ENCODE assay signal across 9 cellular contexts in the genomic region with DNA sequence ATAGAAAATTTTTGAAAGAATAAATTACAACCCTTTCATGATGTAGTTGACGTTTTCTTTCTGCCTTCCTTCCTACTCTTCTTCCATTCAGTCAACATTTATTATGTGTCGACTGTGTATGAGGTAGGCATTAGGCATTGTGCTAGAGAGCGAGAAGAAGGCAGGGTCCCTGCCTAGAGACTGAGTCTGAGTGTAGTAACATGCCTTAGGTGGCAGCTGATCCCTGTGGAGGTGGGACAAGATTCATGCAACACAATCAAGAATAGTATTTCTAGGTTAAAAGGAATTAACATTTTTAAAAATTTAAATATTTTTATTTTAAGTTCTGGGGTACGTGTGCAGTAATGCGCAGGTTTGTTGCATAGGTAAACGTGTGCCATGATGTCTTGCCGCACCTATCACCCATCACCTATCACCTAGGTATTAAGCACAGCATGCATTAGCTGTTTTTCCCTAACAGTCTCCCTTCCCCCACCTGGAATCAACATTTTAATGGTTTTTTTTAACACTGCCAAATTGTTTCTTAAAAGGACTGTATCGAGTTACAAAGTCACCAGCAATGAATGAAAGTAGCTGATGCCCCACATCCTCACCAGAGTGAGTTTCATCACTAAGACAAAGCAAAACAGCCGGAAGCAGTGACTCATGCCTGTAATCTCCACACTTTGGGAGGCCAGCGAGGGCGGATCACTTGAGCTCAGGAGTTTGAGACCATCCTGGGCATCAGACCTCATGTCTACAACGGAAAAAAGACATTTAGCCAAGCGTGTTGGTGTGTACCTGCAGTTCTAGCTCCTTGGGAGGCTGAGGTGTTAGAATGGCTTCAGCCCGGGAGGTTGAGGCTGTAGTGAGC.
A peak's percentile ranks its signal among the peaks of the same experiment; 100 is the strongest.
DNase-seq lines count a peak whose midpoint lies in the region; ATAC-seq, FAIRE-seq and TF ChIP-seq lines count a peak whose summit lies in the region.
"Had no signal": no experiment of that assay in that cellular context is flagged by ENCODE, and none has a peak within 500 bp of the region (broad histone marks: within the 10 kb centered on the region; RNA-seq: fewer than 3 reads in every experiment).

No MANE protein-coding gene starts in this region.

- peaks cover 7% of the 10 kb centered on the region for H3K4me1 ChIP-seq in ACC112 (ENCODE audit: control insufficient read depth, insufficient read depth, low read length, unreplicated experiment)
- H3K4me1 ChIP-seq in HCT116 (ENCODE audit: control insufficient read depth in 1 of 2, insufficient read depth in 2 of 2, low read length in 2 of 2), result peaks cover 12 to 25% of the 10 kb centered on the region in 2 experiments
- peaks cover 3% of the 10 kb centered on the region for H3K4me1 ChIP-seq in CD8-positive, alpha-beta T cell (ENCODE audit: insufficient read depth, low read length)

- intact Hi-C loops in HCT116 (cut with micrococcal nuclease), result no loop called here
- intact Hi-C loops in CD8-positive, alpha-beta T cell (cut with DNase I, micrococcal nuclease), result no loop called here

- H4K20me1 ChIP-seq in HCT116 (ENCODE audit: insufficient read depth), result no peaks in the 10 kb centered on the region

- TF ChIP-seq POLR2A in HCT116 (IDR thresholded peaks at IDR 0.05; ENCODE audit: borderline replicate concordance, extremely low read depth, insufficient read depth, insufficient read length), result no peak

- H3K4me3 Mint-ChIP-seq in nephron progenitor cell, result peak overlapping the region; percentile 41
- no peak overlapping the region for H3K4me3 Mint-ChIP-seq in CD8-positive, alpha-beta T cell

- CTCF ChIA-PET in HCT116 (lab: Charles Lee), result no interaction called here
- CTCF ChIA-PET in CD8-positive, alpha-beta T cell (lab: Charles Lee), result no interaction called here

- H2AFZ ChIP-seq in ACC112 (ENCODE audit: low read length, unreplicated experiment), result no peak overlapping the region
- H2AFZ ChIP-seq in HCT116 (ENCODE audit: low read depth, low read length, poor library complexity, severe bottlenecking), result no peak overlapping the region

- H3K79me2 ChIP-seq in ACC112 (ENCODE audit: control insufficient read depth, insufficient read depth, low read length, unreplicated experiment), result peaks cover 42% of the 10 kb centered on the region
- H3K79me2 ChIP-seq in HCT116 (ENCODE audit: insufficient read depth, low read length), result peaks cover 64% of the 10 kb centered on the region

- H3K36me3 ChIP-seq in ACC112 (ENCODE audit: insufficient read depth, low read length) (peaks cover 6% of the 10 kb centered on the region; the same call in 1 of the 2 replicates), HCT116 (ENCODE audit: control insufficient read depth in 1 of 2, insufficient read depth in 2 of 2, low read length in 2 of 2) (no peaks in the 10 kb centered on the region)
- no peaks in the 10 kb centered on the region for H3K36me3 ChIP-seq in CD8-positive, alpha-beta T cell (ENCODE audit: insufficient read depth, low read length)
- H3K36me3 ChIP-seq: ascending aorta had no signal

- TF ChIP-seq CTCF in HCT116 (IDR thresholded peaks at IDR 0.05 in 2 of 3, conservative IDR thresholded peaks at IDR 0.05 in 1 of 3; ENCODE audit: borderline replicate concordance in 1 of 3, insufficient read depth in 1 of 3, low read depth in 2 of 3, low read length in 2 of 3), result no peak
- TF ChIP-seq CTCF in nephron progenitor cell (IDR thresholded peaks at IDR 0.05), result no peak
- no peak for TF ChIP-seq CTCF in CD8-positive, alpha-beta T cell (IDR thresholded peaks at IDR 0.05)

- H3K27me3 ChIP-seq in ACC112 (ENCODE audit: insufficient read depth, low read length) (no peaks in the 10 kb centered on the region), HCT116 (ENCODE audit: insufficient read depth, low read length) (no peaks in the 10 kb centered on the region)
- no peaks in the 10 kb centered on the region for H3K27me3 ChIP-seq in CD8-positive, alpha-beta T cell (ENCODE audit: insufficient read depth, low read length)
- H3K27me3 ChIP-seq: ascending aorta had no signal

- no peaks in the 10 kb centered on the region for H3K9me3 ChIP-seq in HCT116 (ENCODE audit: control insufficient read depth in 1 of 2, insufficient read depth in 1 of 2, low read depth in 1 of 2, low read length in 2 of 2)
- no peaks in the 10 kb centered on the region for H3K9me3 ChIP-seq in CD8-positive, alpha-beta T cell (ENCODE audit: low read length)
- H3K9me3 ChIP-seq: ascending aorta had no signal

- POLR2A ChIA-PET in HCT116 (lab: Charles Lee), result no interaction called here
- POLR2A ChIA-PET in CD8-positive, alpha-beta T cell (lab: Charles Lee), result no interaction called here

- peak; percentile 66 for FAIRE-seq in RCC 7860 (lab: Jason Lieb, UNC)

- H3K4me3 ChIP-seq in ACC112 (ENCODE audit: low read depth, low read length), result no peak overlapping the region
- H3K4me3 ChIP-seq in HCT116 (replicated peaks in 1 of 2; ENCODE audit: low read depth in 1 of 2, low read length in 2 of 2), result no peak overlapping the region
- H3K4me3 ChIP-seq in CD8-positive, alpha-beta T cell (ENCODE audit: low read depth, low read length), result no peak overlapping the region
- H3K4me3 ChIP-seq: ascending aorta had no signal

- peaks cover 8% of the 10 kb centered on the region for H3K9me3 Mint-ChIP-seq in nephron progenitor cell
- peaks cover 8% of the 10 kb centered on the region for H3K9me3 Mint-ChIP-seq in CD8-positive, alpha-beta T cell

- H3K4me2 ChIP-seq in HCT116 (ENCODE audit: low read length), result peak overlapping the region; percentile 56

- peak overlapping the region; percentile 59 for H3K27ac ChIP-seq in ACC112 (ENCODE audit: low read depth, low read length)
- H3K27ac ChIP-seq in HCT116 (ENCODE audit: low read depth, low read length), result peak overlapping the region; percentile 40
- H3K27ac ChIP-seq in CD8-positive, alpha-beta T cell (ENCODE audit: low read depth, low read length), result no peak overlapping the region
- H3K27ac ChIP-seq: ascending aorta had no signal

- no TSS peak for BruUV-seq in HCT116 (replicated peaks; lab: Mats Ljungman, UMichigan)

- ATAC-seq in HCT116, result peak; percentile 96
- ATAC-seq in CD8-positive, alpha-beta T cell, result no peak
- no peak for ATAC-seq in HG03565 (IDR thresholded peaks at IDR 0.05; ENCODE audit: unreplicated experiment)
- no peak for ATAC-seq in GM21737 (IDR thresholded peaks at IDR 0.05; ENCODE audit: unreplicated experiment)

- DNase-seq in HCT116 (ENCODE audit: low read depth, low spot score) (peak; percentile 70), RCC 7860 (ENCODE audit: low spot score) (peak; percentile 47), dermis microvascular lymphatic vessel endothelial cell (ENCODE audit: low read depth in 2 of 2) (peak; percentile 48 to 94), nephron progenitor cell (peak; percentile 23)
- DNase-seq in CD8-positive, alpha-beta T cell, result no peak

- no peak for TF ChIP-seq RAD21 in HCT116 (IDR thresholded peaks at IDR 0.05; ENCODE audit: low read depth)

- no peaks in the 10 kb centered on the region for H3K27me3 Mint-ChIP-seq in nephron progenitor cell (ENCODE audit: low read depth, poor library complexity)
- H3K27me3 Mint-ChIP-seq in CD8-positive, alpha-beta T cell (ENCODE audit: low read depth), result peaks cover 15% of the 10 kb centered on the region

- H3K9ac ChIP-seq in HCT116 (ENCODE audit: low read length), result no peak overlapping the region

- H3K36me3 Mint-ChIP-seq in nephron progenitor cell (ENCODE audit: low read depth), result peaks cover 33% of the 10 kb centered on the region
- H3K36me3 Mint-ChIP-seq in CD8-positive, alpha-beta T cell, result no peaks in the 10 kb centered on the region

- no peaks in the 10 kb centered on the region for H3K9me2 ChIP-seq in HCT116 (ENCODE audit: insufficient read depth)

- peak overlapping the region; percentile 68 for H3K27ac Mint-ChIP-seq in nephron progenitor cell
- H3K27ac Mint-ChIP-seq in CD8-positive, alpha-beta T cell, result no peak overlapping the region

- RAD21 ChIA-PET in HCT116 (lab: Charles Lee; ENCODE audit: low non-redundant PET in 1 of 2, low total read pairs in 2 of 2, uncharacterized antibody in 2 of 2, unreplicated experiment in 2 of 2), result no interaction called here

- H3K4me1 Mint-ChIP-seq in nephron progenitor cell, result peaks cover 49% of the 10 kb centered on the region
- no peaks in the 10 kb centered on the region for H3K4me1 Mint-ChIP-seq in CD8-positive, alpha-beta T cell (ENCODE audit: low read depth)

TF ChIP-seq in HCT116, 20 proteins besides CTCF, POLR2A, EP300 and RAD21 (continues in another document):
- peak; percentile 47 for TF ChIP-seq EGR1 (IDR thresholded peaks at IDR 0.05; ENCODE audit: low read depth)
- no peak for TF ChIP-seq ZNF274 (IDR thresholded peaks at IDR 0.05; ENCODE audit: low read depth, low read length)
- TF ChIP-seq SRF (IDR thresholded peaks at IDR 0.05; ENCODE audit: low read depth), result 0 out of 2 replicates have a peak, but pooled peaks have one; percentile 50
- TF ChIP-seq FOSL1 (IDR thresholded peaks at IDR 0.05; ENCODE audit: low read depth), result peak; percentile 85
- TF ChIP-seq CBX3 (IDR thresholded peaks at IDR 0.05; ENCODE audit: low read depth), result peak; percentile 62; the same call in 1 of the 2 replicates
- TF ChIP-seq YY1 (IDR thresholded peaks at IDR 0.05; ENCODE audit: extremely low read depth, insufficient replicate concordance, low read depth, low read length), result no peak
- no peak for TF ChIP-seq ZFX (IDR thresholded peaks at IDR 0.05)
- TF ChIP-seq SP1 (IDR thresholded peaks at IDR 0.05; ENCODE audit: low read depth), result peak; percentile 77
- peak; percentile 35; the same call in 1 of the 2 replicates for TF ChIP-seq SIN3A (IDR thresholded peaks at IDR 0.05; ENCODE audit: low read depth)
- peak; percentile 84 for TF ChIP-seq JUND (IDR thresholded peaks at IDR 0.05)
- TF ChIP-seq POLR2AphosphoS5 (IDR thresholded peaks at IDR 0.05; ENCODE audit: low read depth, low read length), result no peak
- peak; percentile 93 for TF ChIP-seq TCF7L2 (IDR thresholded peaks at IDR 0.05; ENCODE audit: borderline replicate concordance, extremely low read depth, insufficient read depth, insufficient read length)
- TF ChIP-seq, protein P1, sequence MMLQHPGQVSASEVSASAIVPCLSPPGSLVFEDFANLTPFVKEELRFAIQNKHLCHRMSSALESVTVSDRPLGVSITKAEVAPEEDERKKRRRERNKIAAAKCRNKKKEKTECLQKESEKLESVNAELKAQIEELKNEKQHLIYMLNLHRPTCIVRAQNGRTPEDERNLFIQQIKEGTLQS (IDR thresholded peaks at IDR 0.05), result peak; percentile 85
- TF ChIP-seq EZH2phosphoT487 (IDR thresholded peaks at IDR 0.05; ENCODE audit: borderline replicate concordance), result no peak
- TF ChIP-seq EZH2 (IDR thresholded peaks at IDR 0.05), result no peak
- TF ChIP-seq, protein P2, sequence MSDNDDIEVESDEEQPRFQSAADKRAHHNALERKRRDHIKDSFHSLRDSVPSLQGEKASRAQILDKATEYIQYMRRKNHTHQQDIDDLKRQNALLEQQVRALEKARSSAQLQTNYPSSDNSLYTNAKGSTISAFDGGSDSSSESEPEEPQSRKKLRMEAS (IDR thresholded peaks at IDR 0.05), result peak; percentile 60

Comparison
In these comparisons a context has a peak if more than half of its experiments do, and no peak if none do; other contexts are left out.
1. DNase-seq: peak in HCT116 (single experiment), RCC 7860 (single experiment), dermis microvascular lymphatic vessel endothelial cell (2 of 2) and nephron progenitor cell (single experiment); none in CD8-positive, alpha-beta T cell (0 of 7).